Comparison of ENCODE assay signal across 23 cellular contexts in genomic region chr2:29782087-29782486, GRCh38.
A peak's percentile ranks its signal among the peaks of the same experiment; 100 is the strongest.
DNase-seq lines count a peak whose midpoint lies in the region; ATAC-seq and TF ChIP-seq lines count a peak whose summit lies in the region.
"Had no signal": no experiment of that assay in that cellular context is flagged by ENCODE, and none has a peak within 500 bp of the region (broad histone marks: within the 10 kb centered on the region; RNA-seq: fewer than 3 reads in every experiment).

No MANE protein-coding gene starts in this region.

- H3K23ac ChIP-seq in trophoblast cell (ENCODE audit: low read length): no peak overlapping the region

- no peak overlapping the region for H4K8ac ChIP-seq in trophoblast cell (ENCODE audit: low read depth, low read length)

- H3K9me3 ChIP-seq in SK-N-SH (no peaks in the 10 kb centered on the region), endodermal cell (ENCODE audit: control insufficient read depth, low read length) (no peaks in the 10 kb centered on the region), trophoblast cell (ENCODE audit: insufficient read depth, low read depth, low read length) (peaks cover 2% of the 10 kb centered on the region), right lobe of liver (no peaks in the 10 kb centered on the region)
- H3K9me3 ChIP-seq: A549; BE2C; BLaER1 treated with 17β-estradiol and CSF1 and Interleukin-3, amounts not matched to agents 10 nM and 100 nM; HAP-1 had no signal

- H2AFZ ChIP-seq in SK-N-SH (ENCODE audit: low read depth) (no peak overlapping the region), trophoblast cell (ENCODE audit: insufficient read depth, low read length, poor library complexity) (no peak overlapping the region)
- H2AFZ ChIP-seq: GM23338 had no signal

- H2BK12ac ChIP-seq in trophoblast cell (ENCODE audit: low read length): no peak overlapping the region

- H3K4me1 ChIP-seq in SK-N-SH (ENCODE audit: control insufficient read depth in 1 of 2, insufficient read depth in 2 of 2, low read depth in 1 of 2, low read length in 1 of 2) (peaks cover 0 to 44% of the 10 kb centered on the region in 2 experiments; a peak in 1 of 4 replicates), endodermal cell (ENCODE audit: control insufficient read depth, insufficient read depth, low read length) (no peaks in the 10 kb centered on the region), trophoblast cell (ENCODE audit: control insufficient read depth in 1 of 2, insufficient read depth in 2 of 2, low read length in 2 of 2) (peaks cover 4 to 7% of the 10 kb centered on the region in 2 experiments), right lobe of liver (no peaks in the 10 kb centered on the region)
- H3K4me1 ChIP-seq: BE2C, HAP-1 had no signal

- H3F3A ChIP-seq in SK-N-SH (replicated peaks; ENCODE audit: insufficient read depth): no peaks in the 10 kb centered on the region

- H3K4me3 ChIP-seq in SK-N-SH (ENCODE audit: low read depth in 2 of 2, low read length in 1 of 2): no peak overlapping the region
- no peak overlapping the region for H3K4me3 ChIP-seq in endodermal cell (ENCODE audit: low read length)
- H3K4me3 ChIP-seq in trophoblast cell (ENCODE audit: low read depth, low read length): no peak overlapping the region
- H3K4me3 ChIP-seq in right lobe of liver: no peak overlapping the region
- H3K4me3 ChIP-seq: A549; BLaER1 treated with 17β-estradiol and CSF1 and Interleukin-3, amounts not matched to agents 10 nM and 100 nM; GM23338; HAP-1 had no signal

- no peak overlapping the region for H3K18ac ChIP-seq in trophoblast cell (ENCODE audit: low read length)

- intact Hi-C loops in right lobe of liver (cut with DNase I): no loop called here

- no peak overlapping the region for H3K4me3 Mint-ChIP-seq in endodermal cell
- H3K4me3 Mint-ChIP-seq: CD14-positive monocyte; CD4-positive, alpha-beta T cell; CD8-positive, alpha-beta memory T cell; GM23338; HFFc6 had no signal

- POLR2A ChIA-PET in SK-N-SH (lab: Yijun Ruan, JAX): no interaction called here

- no peak overlapping the region for H3K27ac Mint-ChIP-seq in endodermal cell
- H3K27ac Mint-ChIP-seq: CD14-positive monocyte; CD4-positive, alpha-beta T cell; CD8-positive, alpha-beta memory T cell; GM23338; HFFc6 had no signal

- no peaks in the 10 kb centered on the region for H3K27me3 Mint-ChIP-seq in endodermal cell (ENCODE audit: insufficient read depth)

- CTCF ChIA-PET in SK-N-SH (lab: Yijun Ruan, JAX): interaction anchor here (0.9 kb wide), 1 partner anchor 14 kb away, joined by 4 read pairs; no protein-coding TSS in a partner anchor

- TF ChIP-seq EP300 in SK-N-SH (IDR thresholded peaks at IDR 0.05; ENCODE audit: borderline replicate concordance in 1 of 2, low read depth in 1 of 2, low read length in 1 of 2): no peak

- H2BK120ac ChIP-seq in trophoblast cell (ENCODE audit: insufficient read depth, low read length, poor library complexity): no peak overlapping the region

- H3K27ac ChIP-seq in SK-N-SH (ENCODE audit: low read depth in 2 of 2, low read length in 1 of 2) (no peak overlapping the region; a peak in 1 of 4 replicates), endodermal cell (ENCODE audit: low read depth, low read length) (no peak overlapping the region), trophoblast cell (ENCODE audit: low read depth, low read length) (no peak overlapping the region), right lobe of liver (no peak overlapping the region)
- H3K27ac ChIP-seq: A549; BLaER1 treated with 17β-estradiol and CSF1 and Interleukin-3, amounts not matched to agents 10 nM and 100 nM had no signal

- H3K14ac ChIP-seq in trophoblast cell (ENCODE audit: low read length): no peak overlapping the region

- H3K79me2 ChIP-seq in SK-N-SH (ENCODE audit: insufficient read depth) (no peaks in the 10 kb centered on the region), trophoblast cell (ENCODE audit: control insufficient read depth, insufficient read depth, low read length, poor library complexity) (no peaks in the 10 kb centered on the region)

- H4K12ac ChIP-seq in trophoblast cell (ENCODE audit: low read depth, low read length): no peak overlapping the region

- no peak overlapping the region for H3K9ac ChIP-seq in SK-N-SH
- no peak overlapping the region for H3K9ac ChIP-seq in endodermal cell (ENCODE audit: extremely low read depth, low read length, poor library complexity, severe bottlenecking)
- H3K9ac ChIP-seq in trophoblast cell (ENCODE audit: low read length): no peak overlapping the region
- H3K9ac ChIP-seq: BLaER1 treated with 17β-estradiol and CSF1 and Interleukin-3, amounts not matched to agents 10 nM and 100 nM had no signal

- H3K36me3 ChIP-seq in SK-N-SH (replicated peaks in 1 of 2; ENCODE audit: control insufficient read depth in 1 of 2, insufficient read depth in 2 of 2, low read length in 1 of 2) (no peaks in the 10 kb centered on the region), endodermal cell (ENCODE audit: control insufficient read depth, insufficient read depth, low read length) (no peaks in the 10 kb centered on the region), trophoblast cell (ENCODE audit: control insufficient read depth in 1 of 2, insufficient read depth in 2 of 2, low read length in 2 of 2) (no peaks in the 10 kb centered on the region), right lobe of liver (no peaks in the 10 kb centered on the region)
- H3K36me3 ChIP-seq: BE2C; BLaER1 treated with 17β-estradiol and CSF1 and Interleukin-3, amounts not matched to agents 10 nM and 100 nM; HAP-1 had no signal

- no peak overlapping the region for H2BK5ac ChIP-seq in trophoblast cell (ENCODE audit: low read depth, low read length, poor library complexity)

- no peak for TF ChIP-seq CTCF in SK-N-SH (IDR thresholded peaks at IDR 0.05)
- peak; percentile 29 for TF ChIP-seq CTCF in endodermal cell (conservative IDR thresholded peaks at IDR 0.05)
- TF ChIP-seq CTCF in right lobe of liver (IDR thresholded peaks at IDR 0.05): no peak

- no peaks in the 10 kb centered on the region for H3K36me3 Mint-ChIP-seq in endodermal cell (ENCODE audit: low read depth)
- H3K36me3 Mint-ChIP-seq: CD14-positive monocyte; CD8-positive, alpha-beta memory T cell had no signal

- no peak for TF ChIP-seq POLR2A in right lobe of liver (IDR thresholded peaks at IDR 0.05)

- ATAC-seq in SK-N-SH treated with all-trans-retinoic acid at 6 μM for 48 hours: no peak
- ATAC-seq in right lobe of liver: no peak
- ATAC-seq in GM19452 (IDR thresholded peaks at IDR 0.05; ENCODE audit: unreplicated experiment): no peak
- no peak for ATAC-seq in GM19023 (IDR thresholded peaks at IDR 0.05; ENCODE audit: unreplicated experiment)
- ATAC-seq: A549, GM23338 had no signal

- H3K27me3 ChIP-seq in SK-N-SH (ENCODE audit: insufficient read depth) (no peaks in the 10 kb centered on the region; the same call in 1 of the 2 replicates), endodermal cell (ENCODE audit: control insufficient read depth, insufficient read depth, low read length, poor library complexity, severe bottlenecking) (no peaks in the 10 kb centered on the region), trophoblast cell (ENCODE audit: insufficient read depth, low read length) (no peaks in the 10 kb centered on the region), right lobe of liver (no peaks in the 10 kb centered on the region)
- H3K27me3 ChIP-seq: BE2C; BLaER1 treated with 17β-estradiol and CSF1 and Interleukin-3, amounts not matched to agents 10 nM and 100 nM had no signal

- 62% methylated on average over 1 of the region's 1 CpG for WGBS in SK-N-SH (ENCODE audit: low lambda C conversion rate)
- WGBS in endodermal cell (ENCODE audit: insufficient coverage in 1 of 2, insufficient read length in 1 of 2), 2 experiments: 100% methylated on average over 1 of the region's 1 CpG; no CpG with 5 or more reads in 1 of the 2 experiments
- WGBS in trophoblast cell (ENCODE audit: extremely low coverage, insufficient coverage, insufficient read length): no CpG with 5 or more reads among the region's 1 CpG
- no CpG with 5 or more reads among the region's 1 CpG for WGBS in right lobe of liver (ENCODE audit: insufficient coverage, low coverage, low lambda C conversion rate, missing lambda C conversion rate)

- H4K91ac ChIP-seq in trophoblast cell (ENCODE audit: low read depth, low read length): peak overlapping the region; percentile 48

- H3K9me2 ChIP-seq in SK-N-SH: no peaks in the 10 kb centered on the region

- no peaks in the 10 kb centered on the region for H3K79me1 ChIP-seq in trophoblast cell (ENCODE audit: low read length)

- no peaks in the 10 kb centered on the region for H3K4me1 Mint-ChIP-seq in endodermal cell
- H3K4me1 Mint-ChIP-seq: CD14-positive monocyte; CD8-positive, alpha-beta memory T cell had no signal

- H3K4me2 ChIP-seq in SK-N-SH: no peak overlapping the region
- no peak overlapping the region for H3K4me2 ChIP-seq in trophoblast cell (ENCODE audit: low read length)
- H3K4me2 ChIP-seq: A549; BLaER1 treated with 17β-estradiol and CSF1 and Interleukin-3, amounts not matched to agents 10 nM and 100 nM; GM23338 had no signal

- H4K20me1 ChIP-seq in SK-N-SH (ENCODE audit: insufficient read depth): no peaks in the 10 kb centered on the region
- H4K20me1 ChIP-seq: BLaER1 treated with 17β-estradiol and CSF1 and Interleukin-3, amounts not matched to agents 10 nM and 100 nM had no signal

- H3K4ac ChIP-seq in trophoblast cell (ENCODE audit: low read depth, low read length): no peak overlapping the region

- DNase-seq in SK-N-SH (no peak), NCI-H82 treated with DMSO at 0.1 percent for 48 hours (lab: John Stamatoyannopoulos, UW; ENCODE audit: unreplicated experiment) (peak; percentile 84), endodermal cell (no peak), trophoblast cell (no peak), right lobe of liver (no peak)
- DNase-seq: 8988T; ACHN; AML-193; BE2C; CD4-positive, alpha-beta T cell; CD8-positive, alpha-beta memory T cell; DMS153; DMS79 treated with DMSO at 0.1 percent for 48 hours; GF-D8; HFFc6 had no signal

- no peaks in the 10 kb centered on the region for H3K9me3 Mint-ChIP-seq in endodermal cell
- H3K9me3 Mint-ChIP-seq: CD4-positive, alpha-beta T cell; CD8-positive, alpha-beta memory T cell; GM23338; HFFc6 had no signal

- H2AK5ac ChIP-seq in trophoblast cell (ENCODE audit: low read length): no peak overlapping the region

- TF ChIP-seq RAD21 in SK-N-SH (IDR thresholded peaks at IDR 0.05; ENCODE audit: low read length): no peak

TF ChIP-seq in SK-N-SH, 30 proteins besides CTCF, POLR2A, EP300 and RAD21 (continues in another document):
- TF ChIP-seq TCF12 (IDR thresholded peaks at IDR 0.05) (no peak), SMC3 (IDR thresholded peaks at IDR 0.05; ENCODE audit: low read depth, low read length) (no peak), TAF1 (IDR thresholded peaks at IDR 0.05; ENCODE audit: borderline replicate concordance, low read depth, low read length) (no peak), MXI1 (IDR thresholded peaks at IDR 0.05; ENCODE audit: low read depth, low read length) (no peak)
